ENCODE assay signal across 10 cellular contexts in the genomic region with DNA sequence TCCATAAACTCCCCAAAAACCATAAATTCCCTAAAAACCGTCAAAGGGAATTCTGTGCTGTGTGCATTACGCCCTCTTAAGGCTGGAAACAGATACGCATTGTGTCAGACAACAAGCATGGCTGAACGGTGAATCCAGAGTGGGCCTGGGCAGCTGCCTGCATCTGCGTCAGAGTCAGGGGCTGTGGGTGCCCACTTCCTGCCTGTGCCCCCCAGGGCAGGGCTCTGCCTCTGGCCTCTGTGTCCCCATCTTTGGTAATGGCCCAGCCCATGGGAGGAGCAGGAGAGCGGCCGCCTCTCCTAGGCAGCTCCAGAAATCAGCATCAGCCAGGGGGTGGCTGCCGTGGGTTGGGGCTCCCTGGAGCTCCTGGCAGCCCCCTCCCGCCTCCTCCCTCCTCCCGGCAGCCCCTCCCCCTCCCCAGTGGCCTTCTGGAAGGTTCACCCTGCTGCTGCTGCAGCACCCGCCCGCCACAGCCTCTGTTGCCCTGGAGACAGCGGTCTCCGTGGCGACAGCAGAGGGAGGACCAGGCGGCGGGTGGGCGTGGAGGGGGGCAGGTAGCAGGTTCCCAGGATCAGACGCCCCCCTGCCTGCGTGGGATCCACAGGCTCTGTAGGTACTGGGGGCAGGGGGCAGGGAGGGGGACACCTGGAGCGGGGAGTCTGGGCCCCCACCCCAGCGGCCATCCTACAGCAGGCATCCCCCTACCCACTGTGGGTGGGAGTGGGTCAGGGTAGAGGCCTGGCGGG. TPM values are rescaled to one million over a fixed set of nuclear protein-coding genes. Genes with fewer than 3 reads are reported as not detected.
DNase-seq lines count a peak whose midpoint lies in the region; ATAC-seq, FAIRE-seq and TF ChIP-seq lines count a peak whose summit lies in the region.
"Had no signal": no experiment of that assay in that cellular context is flagged by ENCODE, and none has a peak within 500 bp of the region (broad histone marks: within the 10 kb centered on the region; RNA-seq: fewer than 3 reads in every experiment).

No MANE protein-coding gene starts in this region.

- H3K79me2 ChIP-seq in Loucy (ENCODE audit: insufficient read depth, low read length) (no peaks in the 10 kb centered on the region), osteoblast (ENCODE audit: insufficient read depth, low read length) (no peaks in the 10 kb centered on the region)

- FAIRE-seq in G401.6 (lab: Jason Lieb, UNC): peak; percentile 45

- TF ChIP-seq POLR2A in GM18505 (IDR thresholded peaks at IDR 0.05; ENCODE audit: borderline replicate concordance, extremely low read depth, insufficient read depth, insufficient read length): no peak

- peaks cover 7% of the 10 kb centered on the region for H3K4me1 ChIP-seq in Loucy (ENCODE audit: insufficient read depth, low read length, poor library complexity, severe bottlenecking)
- H3K4me1 ChIP-seq in osteoblast (ENCODE audit: insufficient read depth, low read length): peaks cover 12% of the 10 kb centered on the region

- H2AFZ ChIP-seq in Loucy (ENCODE audit: low read length): no peak overlapping the region
- peak overlapping the region; percentile 59 for H2AFZ ChIP-seq in osteoblast (ENCODE audit: low read length)

- H3K4me3 ChIP-seq in Loucy (ENCODE audit: low read length, poor library complexity, severe bottlenecking) (no peak overlapping the region), osteoblast (ENCODE audit: insufficient read depth, low read length) (no peak overlapping the region)

- no peak overlapping the region for H3K9ac ChIP-seq in Loucy (ENCODE audit: low read depth, low read length, poor library complexity, severe bottlenecking)

- H3K27ac ChIP-seq in osteoblast (ENCODE audit: low read depth, low read length): no peak overlapping the region

- no peaks in the 10 kb centered on the region for H4K20me1 ChIP-seq in Loucy (ENCODE audit: insufficient read depth, low read length, poor library complexity, severe bottlenecking)
- H4K20me1 ChIP-seq in osteoblast (ENCODE audit: insufficient read depth, low read length): no peaks in the 10 kb centered on the region

- H3K36me3 ChIP-seq in Loucy (ENCODE audit: insufficient read depth, low read length) (no peaks in the 10 kb centered on the region), osteoblast (ENCODE audit: insufficient read depth, low read length) (no peaks in the 10 kb centered on the region)

- H3K4me2 ChIP-seq in Loucy (ENCODE audit: low read depth, low read length, poor library complexity, severe bottlenecking): no peak overlapping the region
- H3K4me2 ChIP-seq in osteoblast (ENCODE audit: insufficient read depth, low read length): no peak overlapping the region

- no peak for ATAC-seq in GM18505 (IDR thresholded peaks at IDR 0.05; ENCODE audit: unreplicated experiment)
- ATAC-seq: activated naive CD8-positive, alpha-beta T cell treated with anti-CD3 and anti-CD28 coated beads, Interleukin-2, amount 50 U/mL, for 24 hours; left lobe of liver had no signal

- peak; percentile 38 for DNase-seq in cerebellar cortex (ENCODE audit: low spot score)
- DNase-seq in osteoblast (ENCODE audit: insufficient read length, low spot score, missing footprints): peak; percentile 96
- DNase-seq in G401 (ENCODE audit: low spot score): no peak
- no peak for DNase-seq in activated gamma-delta T cell (lab: John Stamatoyannopoulos, UW)
- DNase-seq: activated naive CD8-positive, alpha-beta T cell treated with anti-CD3 and anti-CD28 coated beads, Interleukin-2, amount 50 U/mL, for 24 hours; stimulated activated CD4-positive, alpha-beta T cell treated with anti-CD3 and anti-CD28 coated beads, Interleukin-2, amount 100 ng/mL, for 24 hours had no signal

- TF ChIP-seq CTCF in Loucy (conservative IDR thresholded peaks at IDR 0.05; ENCODE audit: low read length) (peak; percentile 73), osteoblast (IDR thresholded peaks at IDR 0.05; ENCODE audit: extremely low read depth, low read depth, low read length) (peak; percentile 58)

- H3K9me3 ChIP-seq in Loucy (ENCODE audit: insufficient read depth, low read depth, low read length) (no peaks in the 10 kb centered on the region), osteoblast (ENCODE audit: low read depth, low read length) (no peaks in the 10 kb centered on the region)

- no peaks in the 10 kb centered on the region for H3K27me3 ChIP-seq in Loucy (ENCODE audit: insufficient read depth, low read length, poor library complexity, severe bottlenecking)
- H3K27me3 ChIP-seq in osteoblast (ENCODE audit: insufficient read depth, low read length): peaks cover 6% of the 10 kb centered on the region

- H3K9me2 ChIP-seq in Loucy (replicated peaks; ENCODE audit: low read depth, low read length): no peaks in the 10 kb centered on the region

- H3F3A ChIP-seq in Loucy (ENCODE audit: low read depth): no peaks in the 10 kb centered on the region

- in situ Hi-C loops in G401 (cut with HindIII; ENCODE audit: low sequenced_read_pairs): no loop called here

RNA-seq across cellular contexts. Expression of a gene that starts 5.9 kb away (rescaled TPM):
- total RNA-seq in osteoblast: 10.5 and 11.2 TPM in 2 replicates
- total RNA-seq in G401 (2014; rRNA removed; shearing (Covaris generic)): 2.0 and 3.4 TPM in 2 replicates

Comparison
In these comparisons a context has a peak if more than half of its experiments do, and no peak if none do; other contexts are left out.
1. DNase-seq: peak in cerebellar cortex (single experiment) and osteoblast (single experiment); none in G401 (single experiment) and activated gamma-delta T cell (single experiment).